In the genomic region with DNA sequence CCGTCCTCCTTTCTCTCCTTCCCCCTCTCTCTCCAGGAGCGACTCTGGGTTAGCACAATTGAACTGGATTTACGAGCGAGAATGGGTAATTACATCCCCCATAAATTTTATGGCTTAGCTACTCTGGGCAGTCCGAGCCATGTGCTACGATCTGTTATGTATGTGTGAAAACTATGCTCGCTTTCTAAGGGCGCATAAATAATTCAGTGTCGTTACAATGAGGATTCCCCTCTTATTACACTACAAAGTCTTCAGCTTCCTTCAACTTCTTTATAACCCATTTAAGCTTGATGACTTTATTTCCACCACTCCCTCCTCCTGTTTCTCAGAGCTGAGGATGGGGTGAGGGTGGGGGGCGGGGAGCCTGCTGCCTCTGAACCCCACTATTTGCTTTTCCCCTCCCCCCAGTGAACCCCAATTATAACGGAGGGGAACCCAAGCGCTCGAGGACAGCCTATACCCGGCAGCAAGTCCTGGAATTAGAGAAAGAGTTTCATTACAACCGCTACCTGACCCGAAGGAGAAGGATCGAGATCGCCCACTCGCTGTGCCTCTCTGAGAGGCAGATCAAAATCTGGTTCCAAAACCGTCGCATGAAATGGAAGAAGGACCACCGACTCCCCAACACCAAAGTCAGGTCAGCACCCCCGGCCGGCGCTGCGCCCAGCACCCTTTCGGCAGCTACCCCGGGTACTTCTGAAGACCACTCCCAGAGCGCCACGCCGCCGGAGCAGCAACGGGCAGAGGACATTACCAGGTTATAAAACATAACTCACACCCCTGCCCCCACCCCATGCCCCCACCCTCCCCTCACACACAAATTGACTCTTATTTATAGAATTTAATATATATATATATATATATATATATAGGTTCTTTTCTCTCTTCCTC, we compare ENCODE assay signal across 10 cellular contexts. TPM values are rescaled to one million over a fixed set of nuclear protein-coding genes. Genes with fewer than 3 reads are reported as not detected.
A peak's percentile ranks its signal among the peaks of the same experiment; 100 is the strongest.
DNase-seq lines count a peak whose midpoint lies in the region; ATAC-seq and TF ChIP-seq lines count a peak whose summit lies in the region.
"Had no signal": no experiment of that assay in that cellular context is flagged by ENCODE, and none has a peak within 500 bp of the region (broad histone marks: within the 10 kb centered on the region; RNA-seq: fewer than 3 reads in every experiment).

No MANE protein-coding gene starts in this region.

- no peak for TF ChIP-seq RAD21 in IMR-90 (IDR thresholded peaks at IDR 0.05; ENCODE audit: low read length)

- no peaks in the 10 kb centered on the region for H3K36me3 Mint-ChIP-seq in CD4-positive, CD25-positive, alpha-beta regulatory T cell
- H3K36me3 Mint-ChIP-seq in CD14-positive monocyte = peaks cover 0 to 5% of the 10 kb centered on the region in 2 donors

- H3K4ac ChIP-seq in IMR-90 (ENCODE audit: low read depth, low read length) = no peak overlapping the region

- H2AFZ ChIP-seq in IMR-90 (replicated peaks; ENCODE audit: low read length, poor library complexity) (peak overlapping the region; percentile 60), osteoblast (ENCODE audit: low read length) (no peak overlapping the region)

- peaks cover 31% of the 10 kb centered on the region for H3K4me1 ChIP-seq in CD4-positive, CD25-positive, alpha-beta regulatory T cell (ENCODE audit: control insufficient read depth, insufficient read depth, low read length, poor library complexity, severe bottlenecking)
- no peaks in the 10 kb centered on the region for H3K4me1 ChIP-seq in IMR-90 (ENCODE audit: control insufficient read depth, insufficient read depth, low read length)
- H3K4me1 ChIP-seq in colonic mucosa = no peaks in the 10 kb centered on the region
- peaks cover 6% of the 10 kb centered on the region for H3K4me1 ChIP-seq in osteoblast (ENCODE audit: insufficient read depth, low read length)

- H2BK20ac ChIP-seq in IMR-90 (ENCODE audit: low read depth, low read length) = no peak overlapping the region

- H3K9ac ChIP-seq in IMR-90 (ENCODE audit: low read depth, low read length) (no peak overlapping the region), colonic mucosa (ENCODE audit: low read depth in 2 of 2, low read length in 2 of 2) (peak overlapping the region in 1 of 2 donors; percentile 31)

- H3K27ac ChIP-seq in CD4-positive, CD25-positive, alpha-beta regulatory T cell (ENCODE audit: insufficient read depth, low read length, poor library complexity, severe bottlenecking) = no peak overlapping the region
- H3K27ac ChIP-seq in IMR-90 (ENCODE audit: insufficient read depth, low read length) = no peak overlapping the region
- no peak overlapping the region for H3K27ac ChIP-seq in colonic mucosa
- no peak overlapping the region for H3K27ac ChIP-seq in osteoblast (ENCODE audit: low read depth, low read length)
- H3K27ac ChIP-seq: epithelial cell of prostate had no signal

- no CpG with 5 or more reads among the region's 33 CpGs for WGBS in IMR-90 (ENCODE audit: extremely low coverage in 2 of 2, insufficient read length in 1 of 2), 2 experiments

- no peak overlapping the region for H2AK5ac ChIP-seq in IMR-90 (ENCODE audit: low read depth, low read length)

- no peak overlapping the region for H3K4me3 ChIP-seq in CD4-positive, CD25-positive, alpha-beta regulatory T cell (ENCODE audit: low read depth, low read length)
- no peak overlapping the region for H3K4me3 ChIP-seq in IMR-90 (ENCODE audit: insufficient read depth, low read depth, low read length)
- peak overlapping the region; percentile 40 for H3K4me3 ChIP-seq in colonic mucosa
- peak overlapping the region; percentile 76 for H3K4me3 ChIP-seq in osteoblast (ENCODE audit: insufficient read depth, low read length)

- dilution Hi-C loops in IMR-90 (cut with HindIII; ENCODE audit: low sequenced_read_pairs, unreplicated experiment) = no loop called here

- no peaks in the 10 kb centered on the region for H4K20me1 ChIP-seq in IMR-90 (ENCODE audit: insufficient read depth, low read length)
- H4K20me1 ChIP-seq in osteoblast (ENCODE audit: insufficient read depth, low read length) = peaks cover 26% of the 10 kb centered on the region

- H2AK9ac ChIP-seq in IMR-90 (replicated peaks; ENCODE audit: low read depth, low read length, poor library complexity) = no peak overlapping the region

- H3K27me3 Mint-ChIP-seq in CD4-positive, CD25-positive, alpha-beta regulatory T cell = peaks cover 93% of the 10 kb centered on the region
- H3K27me3 Mint-ChIP-seq in CD14-positive monocyte (ENCODE audit: low read depth in 3 of 3) = peaks cover 95 to 99% (median 99%) of the 10 kb centered on the region in 3 donors

- H3K18ac ChIP-seq in IMR-90 (ENCODE audit: low read depth, low read length) = no peak overlapping the region

- H3K27ac Mint-ChIP-seq in CD4-positive, CD25-positive, alpha-beta regulatory T cell = no peak overlapping the region
- H3K27ac Mint-ChIP-seq in CD14-positive monocyte = no peak overlapping the region

- H3K79me1 ChIP-seq in IMR-90 (ENCODE audit: low read depth in 1 of 2, low read length in 2 of 2) = no peaks in the 10 kb centered on the region

- no peaks in the 10 kb centered on the region for H3K9me3 ChIP-seq in CD4-positive, CD25-positive, alpha-beta regulatory T cell (ENCODE audit: control insufficient read depth in 2 of 2, low read length in 2 of 2)
- H3K9me3 ChIP-seq in IMR-90 (ENCODE audit: control insufficient read depth, insufficient read depth, low read length) (no peaks in the 10 kb centered on the region), colonic mucosa (no peaks in the 10 kb centered on the region), osteoblast (ENCODE audit: low read depth, low read length) (no peaks in the 10 kb centered on the region)

- no peak for TF ChIP-seq POLR2A in IMR-90 (IDR thresholded peaks at IDR 0.05; ENCODE audit: low read depth, low read length)

- peak in 1 of 2 donors; percentile 26 for ATAC-seq in CD4-positive, CD25-positive, alpha-beta regulatory T cell (ENCODE audit: low read depth in 2 of 2)
- no peak for ATAC-seq in IMR-90 (ENCODE audit: low read depth)
- no peak for ATAC-seq in HG03175 (IDR thresholded peaks at IDR 0.05; ENCODE audit: unreplicated experiment)

- no peak for TF ChIP-seq CTCF in IMR-90 (conservative IDR thresholded peaks at IDR 0.05; ENCODE audit: low read depth, low read length)
- no peak for TF ChIP-seq CTCF in colonic mucosa (IDR thresholded peaks at IDR 0.05)
- no peak for TF ChIP-seq CTCF in osteoblast (IDR thresholded peaks at IDR 0.05; ENCODE audit: extremely low read depth, low read depth, low read length)
- no peak for TF ChIP-seq CTCF in CD14-positive monocyte (IDR thresholded peaks at IDR 0.05)

- H3K56ac ChIP-seq in IMR-90 (ENCODE audit: extremely low read depth, insufficient read depth, low read length) = no peak overlapping the region

- H3K27me3 ChIP-seq in CD4-positive, CD25-positive, alpha-beta regulatory T cell (ENCODE audit: control insufficient read depth, insufficient read depth, low read length) = peaks cover 48% of the 10 kb centered on the region
- peaks cover 76% of the 10 kb centered on the region for H3K27me3 ChIP-seq in IMR-90 (ENCODE audit: control insufficient read depth, insufficient read depth, low read length)
- peaks cover 67% of the 10 kb centered on the region for H3K27me3 ChIP-seq in colonic mucosa
- no peaks in the 10 kb centered on the region for H3K27me3 ChIP-seq in osteoblast (ENCODE audit: insufficient read depth, low read length)

- no peaks in the 10 kb centered on the region for H3K36me3 ChIP-seq in CD4-positive, CD25-positive, alpha-beta regulatory T cell (ENCODE audit: control insufficient read depth, insufficient read depth, low read length)
- no peaks in the 10 kb centered on the region for H3K36me3 ChIP-seq in IMR-90 (ENCODE audit: control insufficient read depth, insufficient read depth, low read length)
- no peaks in the 10 kb centered on the region for H3K36me3 ChIP-seq in colonic mucosa
- no peaks in the 10 kb centered on the region for H3K36me3 ChIP-seq in osteoblast (ENCODE audit: insufficient read depth, low read length)

- POLR2A ChIA-PET in IMR-90 (lab: Charles Lee; ENCODE audit: unreplicated experiment) = no interaction called here

- DNase-seq in CD4-positive, CD25-positive, alpha-beta regulatory T cell = no peak
- no peak for DNase-seq in IMR-90
- no peak for DNase-seq in colonic mucosa
- peak; percentile 83 for DNase-seq in osteoblast (ENCODE audit: insufficient read length, low spot score, missing footprints)
- DNase-seq in AG08395 (ENCODE audit: low spot score) = no peak
- no peak for DNase-seq in CD14-positive monocyte (ENCODE audit: low spot score)
- DNase-seq in posterior vena cava (ENCODE audit: low spot score) = no peak
- DNase-seq: NK-92 treated with Interleukin-12 subunit alpha and Interleukin-12 subunit beta, amount 100 ng/mL, for 24 hours had no signal

- intact Hi-C loops in IMR-90 (cut with micrococcal nuclease) (no loop called here), colonic mucosa (cut with DNase I) (no loop called here), CD14-positive monocyte (cut with micrococcal nuclease) (no loop called here), posterior vena cava (cut with DNase I) (no loop called here)

- CTCF ChIA-PET in IMR-90 (lab: Yijun Ruan, JAX) = interaction anchor here (0.6 kb wide), 1 partner anchor 256 kb away, joined by 3 read pairs; no protein-coding TSS in a partner anchor

- peak overlapping the region; percentile 46 to 83 (median 74) for H3K4me3 Mint-ChIP-seq in CD4-positive, CD25-positive, alpha-beta regulatory T cell
- peak overlapping the region in 1 of 2 donors; percentile 67 for H3K4me3 Mint-ChIP-seq in CD14-positive monocyte

- peaks cover 7% of the 10 kb centered on the region for H3K79me2 ChIP-seq in osteoblast (ENCODE audit: insufficient read depth, low read length)

- H4K8ac ChIP-seq in IMR-90 (ENCODE audit: low read depth in 2 of 2, low read length in 2 of 2) = no peak overlapping the region

- no peaks in the 10 kb centered on the region for H3K9me1 ChIP-seq in IMR-90 (ENCODE audit: insufficient read depth, low read length)

- peaks cover 5 to 42% (median 13%) of the 10 kb centered on the region in 4 donors for H3K4me1 Mint-ChIP-seq in CD4-positive, CD25-positive, alpha-beta regulatory T cell
- H3K4me1 Mint-ChIP-seq in CD14-positive monocyte = peaks cover 22% of the 10 kb centered on the region

- in situ Hi-C loops in IMR-90 (cut with MboI; ENCODE audit: low sequenced_read_pairs) = no loop called here

- H4K5ac ChIP-seq in IMR-90 (ENCODE audit: low read depth, low read length) = no peak overlapping the region

- no TSS peak for BruUV-seq in IMR-90 (replicated peaks; lab: Mats Ljungman, UMichigan)

- H3K9me3 Mint-ChIP-seq in CD4-positive, CD25-positive, alpha-beta regulatory T cell = peaks cover 0 to 7% (median 0%) of the 10 kb centered on the region in 7 donors
- H3K9me3 Mint-ChIP-seq in CD14-positive monocyte = peaks cover 0 to 33% (median 11%) of the 10 kb centered on the region in 7 donors

- no peak overlapping the region for H2BK120ac ChIP-seq in IMR-90 (ENCODE audit: low read depth, low read length)

- no peak overlapping the region for H2BK15ac ChIP-seq in IMR-90 (ENCODE audit: low read depth, low read length)

- H2BK5ac ChIP-seq in IMR-90 (ENCODE audit: low read depth, low read length, poor library complexity, severe bottlenecking) = no peak overlapping the region

- no peak overlapping the region for H3K14ac ChIP-seq in IMR-90 (replicated peaks; ENCODE audit: low read depth, low read length)

- H3K23ac ChIP-seq in IMR-90 (ENCODE audit: low read depth, low read length) = no peak overlapping the region

- H4K91ac ChIP-seq in IMR-90 (ENCODE audit: insufficient read depth, low read depth, low read length) = no peak overlapping the region

- no peak overlapping the region; the same call in 1 of the 2 replicates for H3K4me2 ChIP-seq in IMR-90 (ENCODE audit: low read depth, low read length)
- H3K4me2 ChIP-seq in osteoblast (ENCODE audit: insufficient read depth, low read length) = peak overlapping the region; percentile 84

RNA-seq across cellular contexts. Expression of a gene that starts 1.1 kb away (rescaled TPM):
- total RNA-seq in CD4-positive, CD25-positive, alpha-beta regulatory T cell = 0.32 TPM
- polyA plus RNA-seq in CD4-positive, CD25-positive, alpha-beta regulatory T cell = under 1 TPM in 1 of 4 donors, not detected in 3; 0.09 TPM
- total RNA-seq in IMR-90 (2012; rRNA removed) (under 0.01 TPM in 1 of 2 replicates, not detected in the other), colonic mucosa (not detected), osteoblast (3.3 and 4.1 TPM in 2 replicates), posterior vena cava (10 to 100 TPM; 17.1 to 19.4 TPM)
- polyA plus RNA-seq in IMR-90 (2012; rRNA removed) (0.23 and 0.26 TPM in 2 replicates), CD14-positive monocyte (not detected)
- 0.18 and 0.31 TPM in 2 replicates for polyA plus RNA-seq in IMR-90 (2012; cell fraction: cytosol; rRNA removed)
- polyA plus RNA-seq in IMR-90 (2012; cell fraction: nucleus; rRNA removed; ENCODE audit: low replicate concordance) = 0.71 and 1.5 TPM in 2 replicates

RNA-seq across cellular contexts. Expression of a gene that starts 21.8 kb away (rescaled TPM):
- not detected for total RNA-seq in CD4-positive, CD25-positive, alpha-beta regulatory T cell
- not detected for polyA plus RNA-seq in CD4-positive, CD25-positive, alpha-beta regulatory T cell
- total RNA-seq in IMR-90 (2012; rRNA removed) = not detected in 2 replicates
- polyA plus RNA-seq in IMR-90 (2012; rRNA removed) = not detected in 2 replicates
- 0.02 TPM in 1 of 2 replicates, not detected in the other for polyA plus RNA-seq in IMR-90 (2012; cell fraction: cytosol; rRNA removed)
- 0.17 and 0.26 TPM in 2 replicates for polyA plus RNA-seq in IMR-90 (2012; cell fraction: nucleus; rRNA removed; ENCODE audit: low replicate concordance)
- not detected for total RNA-seq in colonic mucosa
- 1.8 and 2.1 TPM in 2 replicates for total RNA-seq in osteoblast
- polyA plus RNA-seq in CD14-positive monocyte = not detected
- total RNA-seq in posterior vena cava = 1 to 10 TPM; 2.9 to 5.6 TPM

RNA-seq across cellular contexts. Expression of a gene that starts 26.4 kb away (rescaled TPM):
- total RNA-seq in CD4-positive, CD25-positive, alpha-beta regulatory T cell = not detected
- not detected for polyA plus RNA-seq in CD4-positive, CD25-positive, alpha-beta regulatory T cell
- total RNA-seq in IMR-90 (2012; rRNA removed) (not detected in 2 replicates), colonic mucosa (under 1 TPM in 1 of 2 donors, not detected in 1; 0.15 TPM), osteoblast (5.6 and 7.2 TPM in 2 replicates), posterior vena cava (10 to 100 TPM; 23.5 to 31.1 TPM)
- polyA plus RNA-seq in IMR-90 (2012; rRNA removed) (1.1 TPM in 2 replicates), CD14-positive monocyte (not detected)
- polyA plus RNA-seq in IMR-90 (2012; cell fraction: cytosol; rRNA removed) = 0.34 and 0.99 TPM in 2 replicates
- polyA plus RNA-seq in IMR-90 (2012; cell fraction: nucleus; rRNA removed; ENCODE audit: low replicate concordance) = 2.4 and 3.6 TPM in 2 replicates

RNA-seq across cellular contexts. Expression of a gene that starts 45.9 kb away (rescaled TPM):
- not detected for total RNA-seq in CD4-positive, CD25-positive, alpha-beta regulatory T cell
- not detected for polyA plus RNA-seq in CD4-positive, CD25-positive, alpha-beta regulatory T cell
- 0.18 and 0.28 TPM in 2 replicates for total RNA-seq in IMR-90 (2012; rRNA removed)
- polyA plus RNA-seq in IMR-90 (2012; rRNA removed) = 1.3 and 1.4 TPM in 2 replicates
- polyA plus RNA-seq in IMR-90 (2012; cell fraction: cytosol; rRNA removed) = 0.71 and 0.99 TPM in 2 replicates
- 0.24 and 0.28 TPM in 2 replicates for polyA plus RNA-seq in IMR-90 (2012; cell fraction: nucleus; rRNA removed; ENCODE audit: low replicate concordance)
- not detected for total RNA-seq in colonic mucosa
- total RNA-seq in osteoblast = 3.2 and 5.1 TPM in 2 replicates
- polyA plus RNA-seq in CD14-positive monocyte = not detected
- total RNA-seq in posterior vena cava = 10 to 100 TPM; 13.5 to 22.4 TPM

RNA-seq across cellular contexts. Expression of a gene that starts 54.7 kb away (rescaled TPM):
- total RNA-seq in CD4-positive, CD25-positive, alpha-beta regulatory T cell = not detected
- not detected for polyA plus RNA-seq in CD4-positive, CD25-positive, alpha-beta regulatory T cell
- total RNA-seq in IMR-90 (2012; rRNA removed) (not detected in 2 replicates), colonic mucosa (not detected), osteoblast (8.3 and 11.6 TPM in 2 replicates), posterior vena cava (10 to 100 TPM in 1 of 2 donors, 1 to 10 TPM in 1; 7.0 to 12.0 TPM)
- polyA plus RNA-seq in IMR-90 (2012; rRNA removed) (0.13 and 0.26 TPM in 2 replicates), CD14-positive monocyte (not detected)
- polyA plus RNA-seq in IMR-90 (2012; cell fraction: cytosol; rRNA removed) = 0.41 and 0.46 TPM in 2 replicates
- 0.13 and 0.21 TPM in 2 replicates for polyA plus RNA-seq in IMR-90 (2012; cell fraction: nucleus; rRNA removed; ENCODE audit: low replicate concordance)

Comparison
In these comparisons a context has a peak if more than half of its experiments do, and no peak if none do; other contexts are left out.
1. H3K4me3 ChIP-seq: peak in colonic mucosa (single experiment) and osteoblast (single experiment); none in CD4-positive, CD25-positive, alpha-beta regulatory T cell (single experiment) and IMR-90 (single experiment).